In genomic region chr3:32882180-32882579, GRCh38 we compare ENCODE assay signal across 10 cellular contexts.
A peak's percentile ranks its signal among the peaks of the same experiment; 100 is the strongest.
DNase-seq lines count a peak whose midpoint lies in the region; ATAC-seq and TF ChIP-seq lines count a peak whose summit lies in the region.
"Had no signal": no experiment of that assay in that cellular context is flagged by ENCODE, and none has a peak within 500 bp of the region (broad histone marks: within the 10 kb centered on the region; RNA-seq: fewer than 3 reads in every experiment).

No MANE protein-coding gene starts in this region.

- no peak overlapping the region for H3K4me3 ChIP-seq in lower lobe of right lung

- no peaks in the 10 kb centered on the region for H3K36me3 ChIP-seq in lower lobe of right lung

- POLR2A ChIA-PET in GM10248 (lab: Yijun Ruan, JAX): no interaction called here

- TF ChIP-seq CTCF in lower lobe of right lung (IDR thresholded peaks at IDR 0.05): no peak
- no peak for TF ChIP-seq CTCF in GM10248 (IDR thresholded peaks at IDR 0.05; ENCODE audit: control extremely low read depth, extremely low read depth, low read depth, missing control alignments)

- H3K27me3 ChIP-seq in lower lobe of right lung (ENCODE audit: low read depth): no peaks in the 10 kb centered on the region

- DNase-seq in lower lobe of right lung: no peak
- DNase-seq in COLO829 (ENCODE audit: low spot score): no peak
- DNase-seq in GM10248 (ENCODE audit: extremely low spot score): no peak
- no peak for DNase-seq in NCI-H1092 (lab: John Stamatoyannopoulos, UW)
- DNase-seq: HCEC 1CT had no signal

- ATAC-seq in GM18873 (IDR thresholded peaks at IDR 0.05; ENCODE audit: low FRiP score, unreplicated experiment): peak; percentile 42
- peak; percentile 63 for ATAC-seq in GM21423 (IDR thresholded peaks at IDR 0.05; ENCODE audit: unreplicated experiment)
- ATAC-seq in HG02943 (IDR thresholded peaks at IDR 0.05; ENCODE audit: low read depth, unreplicated experiment): peak; percentile 45
- peak; percentile 25 for ATAC-seq in HG03520 (IDR thresholded peaks at IDR 0.05; ENCODE audit: unreplicated experiment)
- ATAC-seq in lower lobe of right lung: no peak
- ATAC-seq: left lobe of liver had no signal

- CTCF ChIA-PET in GM10248 (lab: Yijun Ruan, JAX): interaction anchor here (2.2 kb wide), 1 partner anchor 12 kb away, joined by 7 read pairs; no protein-coding TSS in a partner anchor

- H3K4me1 ChIP-seq in lower lobe of right lung: peaks cover 14% of the 10 kb centered on the region

- no peaks in the 10 kb centered on the region for H3K9me3 ChIP-seq in lower lobe of right lung

- intact Hi-C loops in lower lobe of right lung (cut with DNase I): no loop called here

- no peak overlapping the region for H3K27ac ChIP-seq in lower lobe of right lung

Comparison
In these comparisons a context has a peak if more than half of its experiments do, and no peak if none do; other contexts are left out.
1. ATAC-seq: peak in GM18873 (single experiment), GM21423 (single experiment), HG02943 (single experiment) and HG03520 (single experiment); none in lower lobe of right lung (0 of 2).